Comparison of ENCODE assay signal across 8 cellular contexts in genomic region chr12:54579696-54580333, GRCh38. TPM values are rescaled to one million over a fixed set of nuclear protein-coding genes. Genes with fewer than 3 reads are reported as not detected.
DNase-seq lines count a peak whose midpoint lies in the region; ATAC-seq, FAIRE-seq and TF ChIP-seq lines count a peak whose summit lies in the region.

No MANE protein-coding gene starts in this region.

- ATAC-seq in HG02840 (IDR thresholded peaks at IDR 0.05; ENCODE audit: low FRiP score, unreplicated experiment) (peak; percentile 85), HepG2 (peak; percentile 97)
- peak; percentile 90 to 94 for ATAC-seq in activated CD4-positive, CD25-positive, alpha-beta regulatory T cell treated with anti-CD3 and anti-CD28 coated beads, Interleukin-2, amount 50 U/mL, for 24 hours

- no peak for TF ChIP-seq POLR2A in HepG2 (IDR thresholded peaks at IDR 0.05; ENCODE audit: insufficient read depth in 1 of 2, low read depth in 2 of 2, low read length in 2 of 2)

- DNase-seq in A673 (ENCODE audit: low spot score) (peak; percentile 90), GM13977 (ENCODE audit: low spot score) (peak; percentile 89), NCI-H1694 (lab: John Stamatoyannopoulos, UW) (peak; percentile 8), cerebellum (ENCODE audit: low spot score) (peak; percentile 68), HepG2 (ENCODE audit: low spot score) (peak; percentile 49)
- DNase-seq in stimulated activated CD4-positive, alpha-beta T cell treated with anti-CD3 and anti-CD28 coated beads, TNF-alpha, amount 100 ng/mL, for 1 hour (ENCODE audit: low read depth in 3 of 3, low spot score in 1 of 3), result peak; percentile 42 to 83 (median 59)

- H3K79me2 ChIP-seq in HepG2 (ENCODE audit: insufficient read depth, low read length), result no peaks in the 10 kb centered on the region

- H3K9ac ChIP-seq in HepG2 (ENCODE audit: insufficient read depth, low read depth, low read length), result no peak overlapping the region

- BruUV-seq in A673 (replicated peaks; lab: Mats Ljungman, UMichigan) (no TSS peak), HepG2 (replicated peaks; lab: Mats Ljungman, UMichigan) (no TSS peak)

- 11% methylated on average over 8 of the region's 11 CpGs for WGBS in HepG2 (ENCODE audit: low lambda C conversion rate)

- TF ChIP-seq RAD21 in HepG2 (CRISPR knock-in tag; IDR thresholded peaks at IDR 0.05), result peak; percentile 63; the same call in 1 of the 2 replicates

- H4K20me1 ChIP-seq in HepG2 (ENCODE audit: insufficient read depth, low read length), result 0 out of 2 replicates have a peak, but pooled peaks cover 2% of the 10 kb centered on the region

- peak overlapping the region; percentile 32 for H3K27ac ChIP-seq in A673 (ENCODE audit: low read depth, low read length, poor library complexity, severe bottlenecking)
- no peak overlapping the region for H3K27ac ChIP-seq in HepG2 (ENCODE audit: extremely low read length, insufficient read depth, low read length)

- H3K4me1 ChIP-seq in A673 (ENCODE audit: insufficient read depth, low read length, poor library complexity, severe bottlenecking) (peaks cover 37% of the 10 kb centered on the region), HepG2 (ENCODE audit: insufficient read depth, low read length) (no peaks in the 10 kb centered on the region)

- intact Hi-C loops in A673 (cut with micrococcal nuclease; ENCODE audit: unreplicated experiment) (loop anchor here (5.0 kb wide), 1 partner anchor 377 kb away; no protein-coding TSS in a partner anchor), HepG2 (cut with micrococcal nuclease; ENCODE audit: unreplicated experiment) (loop anchor here (2.0 kb wide), 1 partner anchor 17 kb away; no protein-coding TSS in a partner anchor)

- H3K4me3 ChIP-seq in A673 (ENCODE audit: low read depth, low read length, poor library complexity, severe bottlenecking) (no peak overlapping the region), HepG2 (replicated peaks in 1 of 3; ENCODE audit: insufficient read depth in 1 of 3, low read depth in 2 of 3, low read length in 3 of 3) (no peak overlapping the region)

- H3K9me3 ChIP-seq in A673 (ENCODE audit: low read depth, low read length, poor library complexity, severe bottlenecking) (no peaks in the 10 kb centered on the region), HepG2 (ENCODE audit: low read length) (no peaks in the 10 kb centered on the region)

- peak; percentile 74 for FAIRE-seq in HepG2 (lab: Jason Lieb, UNC)

- in situ Hi-C loops in GM13977 (cut with MboI; ENCODE audit: low pct_unique_long_range_greater_than_20kb, low sequenced_read_pairs, unreplicated experiment), result no loop called here
- in situ Hi-C loops in HepG2 (cut with HindIII; ENCODE audit: extremely low pct_ligation_motif_present, low pct_unique_long_range_greater_than_20kb), result no loop called here

- H3K36me3 ChIP-seq in A673 (ENCODE audit: insufficient read depth, low read length, poor library complexity, severe bottlenecking) (peaks cover 42% of the 10 kb centered on the region), HepG2 (replicated peaks in 1 of 2; ENCODE audit: control insufficient read depth in 1 of 2, insufficient read depth in 2 of 2, low read length in 2 of 2) (no peaks in the 10 kb centered on the region)

- CTCF ChIA-PET in A673 (lab: Charles Lee) (interaction anchor here (0.5 to 1.2 kb wide), 10 partner anchors 8 to 145 kb away, joined by 3 to 7 read pairs (median 4); no protein-coding TSS in a partner anchor), HepG2 (lab: Yijun Ruan, JAX; ENCODE audit: low intra/inter-chr PET ratio, low total read pairs) (interaction anchor here (1.3 to 1.5 kb wide), 2 partner anchors 17 to 24 kb away, joined by 3 to 8 read pairs; no protein-coding TSS in a partner anchor)

- H3K27me3 ChIP-seq in A673 (replicated peaks; ENCODE audit: insufficient read depth, low read depth, low read length, poor library complexity), result no peaks in the 10 kb centered on the region
- H3K27me3 ChIP-seq in HepG2 (ENCODE audit: control insufficient read depth in 1 of 2, insufficient read depth in 2 of 2, low read length in 2 of 2), result peaks cover 0 to 58% of the 10 kb centered on the region in 2 experiments; a peak in 3 of 5 replicates

- TF ChIP-seq CTCF in A673 (conservative IDR thresholded peaks at IDR 0.05; ENCODE audit: low read depth, low read length), result peak; percentile 99
- TF ChIP-seq CTCF in GM13977 (IDR thresholded peaks at IDR 0.05; ENCODE audit: extremely low read depth, insufficient read depth, missing control alignments), result peak; percentile 99
- peak; percentile 95 for TF ChIP-seq CTCF in HepG2 (CRISPR knock-in tag; IDR thresholded peaks at IDR 0.05)

- H3K4me2 ChIP-seq in HepG2 (ENCODE audit: low read depth, low read length), result no peak overlapping the region

- no peak for TF ChIP-seq EP300 in HepG2 (IDR thresholded peaks at IDR 0.05; ENCODE audit: low read depth in 2 of 2, low read length in 2 of 2)
- TF ChIP-seq EP300 in HepG2 (CRISPR knock-in tag; IDR thresholded peaks at IDR 0.05; ENCODE audit: borderline replicate concordance), result no peak

- H2AFZ ChIP-seq in HepG2 (ENCODE audit: low read length), result no peak overlapping the region

- POLR2A ChIA-PET in A673 (lab: Charles Lee; ENCODE audit: low non-redundant PET), result interaction anchor here (0.6 kb wide), 1 partner anchor 991 kb away, joined by 3 read pairs; no protein-coding TSS in a partner anchor
- POLR2A ChIA-PET in HepG2 (lab: Yijun Ruan, JAX), result no interaction called here

RNA-seq across cellular contexts. Expression of gene PPP1R1A, which starts 8.6 kb away (rescaled TPM):
- total RNA-seq in A673 (2021), result 110 and 114 TPM in 2 replicates
- 12.8 TPM for total RNA-seq in cerebellum
- total RNA-seq in HepG2 (2016; rRNA removed; fragmentation: Illumina TruSeq; extraction: Trizol), result 0.20 TPM in 1 of 2 replicates, not detected in the other
- total RNA-seq in HepG2 (2016; cell fraction: cytosol; rRNA removed; fragmentation: Illumina TruSeq; extraction: Trizol; ENCODE audit: low read depth), result 2.0 and 3.3 TPM in 2 replicates
- total RNA-seq in HepG2 (2016; cell fraction: insoluble cytoplasmic fraction; rRNA removed; fragmentation: Illumina TruSeq; extraction: Trizol), result 0.32 TPM in 1 of 2 replicates, not detected in the other
- total RNA-seq in HepG2 (2016; cell fraction: membrane; rRNA removed; fragmentation: Illumina TruSeq; extraction: Trizol), result 2.0 TPM in 2 replicates
- not detected in 2 replicates for total RNA-seq in HepG2 (2016; cell fraction: nucleus; rRNA removed; fragmentation: Illumina TruSeq; extraction: Trizol)
- not detected in 2 replicates for polyA plus RNA-seq in HepG2 (2011; rRNA removed)
- not detected in 2 replicates for polyA plus RNA-seq in HepG2 (2011; cell fraction: cytosol; rRNA removed)
- polyA plus RNA-seq in HepG2 (2011; cell fraction: nucleus; rRNA removed), result not detected in 2 replicates
- polyA plus RNA-seq in HepG2 (2012), result not detected in 2 replicates
- 6.8 and 7.3 TPM in 2 replicates for polyA plus RNA-seq in HepG2 (2016; cell fraction: cytosol; fragmentation: Illumina TruSeq; extraction: Trizol; ENCODE audit: low read depth)
- 0.42 and 0.51 TPM in 2 replicates for polyA plus RNA-seq in HepG2 (2016; cell fraction: insoluble cytoplasmic fraction; fragmentation: Illumina TruSeq; extraction: Trizol; ENCODE audit: low read depth)
- polyA plus RNA-seq in HepG2 (2016; cell fraction: membrane; fragmentation: Illumina TruSeq; extraction: Trizol; ENCODE audit: low read depth), result 3.8 and 4.0 TPM in 2 replicates
- polyA plus RNA-seq in HepG2 (2016; cell fraction: nucleus; fragmentation: Illumina TruSeq; extraction: Trizol; ENCODE audit: insufficient read depth, low read depth), result 0.74 TPM in 1 of 2 replicates, not detected in the other
- not detected in 2 replicates for polyA minus RNA-seq in HepG2 (2011; rRNA and poly(A)+ RNA removed; ENCODE audit: low replicate concordance)
- not detected in 2 replicates for polyA minus RNA-seq in HepG2 (2011; cell fraction: cytosol; rRNA and poly(A)+ RNA removed)
- not detected in 2 replicates for polyA minus RNA-seq in HepG2 (2011; cell fraction: nucleus; rRNA and poly(A)+ RNA removed)

RNA-seq across cellular contexts. Expression of gene PDE1B, which starts 30.4 kb away (rescaled TPM):
- 11.5 and 11.7 TPM in 2 replicates for total RNA-seq in A673 (2021)
- 31.1 TPM for total RNA-seq in cerebellum
- total RNA-seq in HepG2 (2016; rRNA removed; fragmentation: Illumina TruSeq; extraction: Trizol), result not detected in 2 replicates
- not detected in 2 replicates for total RNA-seq in HepG2 (2016; cell fraction: cytosol; rRNA removed; fragmentation: Illumina TruSeq; extraction: Trizol; ENCODE audit: low read depth)
- total RNA-seq in HepG2 (2016; cell fraction: insoluble cytoplasmic fraction; rRNA removed; fragmentation: Illumina TruSeq; extraction: Trizol), result not detected in 2 replicates
- not detected in 2 replicates for total RNA-seq in HepG2 (2016; cell fraction: membrane; rRNA removed; fragmentation: Illumina TruSeq; extraction: Trizol)
- total RNA-seq in HepG2 (2016; cell fraction: nucleus; rRNA removed; fragmentation: Illumina TruSeq; extraction: Trizol), result not detected in 2 replicates
- polyA plus RNA-seq in HepG2 (2011; rRNA removed), result not detected in 2 replicates
- polyA plus RNA-seq in HepG2 (2011; cell fraction: cytosol; rRNA removed), result not detected in 2 replicates
- polyA plus RNA-seq in HepG2 (2011; cell fraction: nucleus; rRNA removed), result not detected in 2 replicates
- not detected in 2 replicates for polyA plus RNA-seq in HepG2 (2012)
- polyA plus RNA-seq in HepG2 (2016; cell fraction: cytosol; fragmentation: Illumina TruSeq; extraction: Trizol; ENCODE audit: low read depth), result not detected in 2 replicates
- polyA plus RNA-seq in HepG2 (2016; cell fraction: insoluble cytoplasmic fraction; fragmentation: Illumina TruSeq; extraction: Trizol; ENCODE audit: low read depth), result not detected in 2 replicates
- not detected in 2 replicates for polyA plus RNA-seq in HepG2 (2016; cell fraction: membrane; fragmentation: Illumina TruSeq; extraction: Trizol; ENCODE audit: low read depth)
- not detected in 2 replicates for polyA plus RNA-seq in HepG2 (2016; cell fraction: nucleus; fragmentation: Illumina TruSeq; extraction: Trizol; ENCODE audit: insufficient read depth, low read depth)
- not detected in 2 replicates for polyA minus RNA-seq in HepG2 (2011; rRNA and poly(A)+ RNA removed; ENCODE audit: low replicate concordance)
- polyA minus RNA-seq in HepG2 (2011; cell fraction: cytosol; rRNA and poly(A)+ RNA removed), result not detected in 2 replicates
- polyA minus RNA-seq in HepG2 (2011; cell fraction: nucleus; rRNA and poly(A)+ RNA removed), result not detected in 2 replicates

RNA-seq across cellular contexts. Expression of gene LACRT, which starts 54.9 kb away (rescaled TPM):
- total RNA-seq in A673 (2021) (not detected in 2 replicates), cerebellum (not detected), HepG2 (2016; rRNA removed; fragmentation: Illumina TruSeq; extraction: Trizol) (not detected in 2 replicates)
- total RNA-seq in HepG2 (2016; cell fraction: cytosol; rRNA removed; fragmentation: Illumina TruSeq; extraction: Trizol; ENCODE audit: low read depth), result not detected in 2 replicates
- total RNA-seq in HepG2 (2016; cell fraction: insoluble cytoplasmic fraction; rRNA removed; fragmentation: Illumina TruSeq; extraction: Trizol), result not detected in 2 replicates
- not detected in 2 replicates for total RNA-seq in HepG2 (2016; cell fraction: membrane; rRNA removed; fragmentation: Illumina TruSeq; extraction: Trizol)
- total RNA-seq in HepG2 (2016; cell fraction: nucleus; rRNA removed; fragmentation: Illumina TruSeq; extraction: Trizol), result not detected in 2 replicates
- polyA plus RNA-seq in HepG2 (2011; rRNA removed), result not detected in 2 replicates
- polyA plus RNA-seq in HepG2 (2011; cell fraction: cytosol; rRNA removed), result not detected in 2 replicates
- not detected in 2 replicates for polyA plus RNA-seq in HepG2 (2011; cell fraction: nucleus; rRNA removed)
- not detected in 2 replicates for polyA plus RNA-seq in HepG2 (2012)
- not detected in 2 replicates for polyA plus RNA-seq in HepG2 (2016; cell fraction: cytosol; fragmentation: Illumina TruSeq; extraction: Trizol; ENCODE audit: low read depth)
- polyA plus RNA-seq in HepG2 (2016; cell fraction: insoluble cytoplasmic fraction; fragmentation: Illumina TruSeq; extraction: Trizol; ENCODE audit: low read depth), result not detected in 2 replicates
- not detected in 2 replicates for polyA plus RNA-seq in HepG2 (2016; cell fraction: membrane; fragmentation: Illumina TruSeq; extraction: Trizol; ENCODE audit: low read depth)
- polyA plus RNA-seq in HepG2 (2016; cell fraction: nucleus; fragmentation: Illumina TruSeq; extraction: Trizol; ENCODE audit: insufficient read depth, low read depth), result not detected in 2 replicates
- polyA minus RNA-seq in HepG2 (2011; rRNA and poly(A)+ RNA removed; ENCODE audit: low replicate concordance), result not detected in 2 replicates
- not detected in 2 replicates for polyA minus RNA-seq in HepG2 (2011; cell fraction: cytosol; rRNA and poly(A)+ RNA removed)
- polyA minus RNA-seq in HepG2 (2011; cell fraction: nucleus; rRNA and poly(A)+ RNA removed), result not detected in 2 replicates

Comparison
In these comparisons a context has a peak if more than half of its experiments do, and no peak if none do; other contexts are left out.
1. DNase-seq: peak in every context shown above with its lines; median percentile 90 in A673; 89 in GM13977; 68 in cerebellum; 59 in stimulated activated CD4-positive, alpha-beta T cell treated with anti-CD3 and anti-CD28 coated beads, TNF-alpha, amount 100 ng/mL, for 1 hour; 49 in HepG2; 8 in NCI-H1694.
2. RNA of gene PDE1B, which starts 30.4 kb away (total RNA-seq): 31.1 TPM in cerebellum (single experiment) and 11.5 to 11.7 TPM in A673; not detected in HepG2; every median in the first group is over 10 times any median in the second.
3. Peak in every context shown above with its lines, with median percentiles within 50 percentile points of each other: CTCF ChIP-seq and ATAC-seq.